ENCODE assay signal across 9 cellular contexts in the genomic region with DNA sequence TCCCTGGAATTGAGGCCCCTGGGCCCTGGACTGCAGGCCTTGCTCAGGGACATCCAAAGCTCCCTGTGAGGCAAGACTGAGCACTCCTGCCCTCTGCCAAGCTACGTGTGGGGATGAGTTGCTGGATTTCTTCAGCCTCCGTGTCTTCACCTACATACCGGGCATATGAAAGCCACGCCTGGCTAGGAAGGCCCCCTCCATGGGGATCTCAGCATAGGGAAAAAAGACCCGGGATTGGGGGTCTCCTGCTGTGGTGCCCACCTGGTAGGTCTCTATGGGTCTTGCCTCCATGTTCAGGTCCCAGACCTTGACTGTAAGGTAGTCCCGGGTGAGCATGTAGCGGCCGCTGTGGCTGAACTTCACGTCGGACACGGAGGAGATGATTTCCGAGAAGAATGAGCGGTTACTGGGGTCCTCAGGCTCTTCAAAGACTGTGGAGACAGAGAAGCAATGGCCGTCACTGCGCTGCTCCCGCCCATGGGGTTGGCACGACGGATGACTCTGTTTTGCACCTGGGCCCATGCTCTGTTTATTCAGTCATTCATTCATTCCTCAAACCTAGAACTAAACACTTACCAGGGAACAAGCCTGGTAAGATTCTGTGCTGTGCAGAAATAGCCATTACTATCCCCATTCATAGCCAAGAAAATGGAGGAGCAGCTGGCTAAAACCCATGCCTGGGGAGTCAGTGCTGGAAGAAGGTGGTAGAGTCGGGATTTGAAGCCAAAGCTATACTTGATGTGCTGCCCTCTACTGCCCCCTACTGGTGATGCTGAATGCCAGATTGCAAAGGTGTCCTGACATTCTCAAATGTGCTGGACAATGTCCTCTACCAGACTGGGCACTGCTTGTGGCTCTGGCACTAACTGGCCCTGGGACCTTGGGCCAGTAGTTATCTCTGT.
DNase-seq lines count a peak whose midpoint lies in the region; ATAC-seq, FAIRE-seq and TF ChIP-seq lines count a peak whose summit lies in the region.
"Had no signal": no experiment of that assay in that cellular context is flagged by ENCODE, and none has a peak within 500 bp of the region (broad histone marks: within the 10 kb centered on the region; RNA-seq: fewer than 3 reads in every experiment).

No MANE protein-coding gene starts in this region.

- in situ Hi-C loops in brain microvascular endothelial cell (cut with HindIII; ENCODE audit: low pct_ligation_motif_present, low sequenced_read_pairs) = no loop called here

- no peak overlapping the region for H3K27ac Mint-ChIP-seq in activated CD4-positive, alpha-beta T cell treated with anti-CD3 and anti-CD28 coated beads, Interleukin-2, amount 10 ng/mL, durations not matched to agents 7 days and 5 days
- H3K27ac Mint-ChIP-seq in HFFc6 = no peak overlapping the region

- H3K9me3 Mint-ChIP-seq in activated CD4-positive, alpha-beta T cell treated with anti-CD3 and anti-CD28 coated beads, Interleukin-2, amount 10 ng/mL, durations not matched to agents 7 days and 5 days = peaks cover 3% of the 10 kb centered on the region
- no peaks in the 10 kb centered on the region for H3K9me3 Mint-ChIP-seq in HFFc6

- H3K4me1 Mint-ChIP-seq in activated CD4-positive, alpha-beta T cell treated with anti-CD3 and anti-CD28 coated beads, Interleukin-2, amount 10 ng/mL, durations not matched to agents 7 days and 5 days = peaks cover 14% of the 10 kb centered on the region
- H3K4me1 Mint-ChIP-seq in HFFc6 (ENCODE audit: low read depth) = no peaks in the 10 kb centered on the region

- H3K9me3 ChIP-seq in neutrophil = no peaks in the 10 kb centered on the region

- POLR2A ChIA-PET in activated CD4-positive, alpha-beta T cell treated with anti-CD3 and anti-CD28 coated beads, Interleukin-2, amount 10 ng/mL, durations not matched to agents 7 days and 5 days (lab: Charles Lee) = no interaction called here

- H3K4me3 ChIP-seq in brain microvascular endothelial cell (ENCODE audit: low read depth, low read length) (no peak overlapping the region), neutrophil (ENCODE audit: low read depth in 1 of 2, low read length in 1 of 2) (no peak overlapping the region)

- H3K4me3 Mint-ChIP-seq in activated CD4-positive, alpha-beta T cell treated with anti-CD3 and anti-CD28 coated beads, Interleukin-2, amount 10 ng/mL, durations not matched to agents 7 days and 5 days = no peak overlapping the region
- H3K4me3 Mint-ChIP-seq in HFFc6 = no peak overlapping the region

- TF ChIP-seq CTCF in HFFc6 (IDR thresholded peaks at IDR 0.05) (peak; percentile 82), brain microvascular endothelial cell (IDR thresholded peaks at IDR 0.05; ENCODE audit: low read depth, low read length, missing control alignments) (peak; percentile 75), neutrophil (IDR thresholded peaks at IDR 0.05) (peak; percentile 43)

- DNase-seq in activated CD4-positive, alpha-beta T cell treated with anti-CD3 and anti-CD28 coated beads, Interleukin-2, amount 10 ng/mL, durations not matched to agents 7 days and 5 days = peak; percentile 27
- DNase-seq in activated CD4-positive, alpha-beta T cell treated with anti-CD3 and anti-CD28 coated beads, Interleukin-2, amount 50 U/mL, for 1 hour = no peak
- no peak for DNase-seq in HFFc6
- no peak for DNase-seq in brain microvascular endothelial cell
- no peak for DNase-seq in anterior cingulate cortex (lab: John Stamatoyannopoulos, UW)
- no peak for DNase-seq in H54 (ENCODE audit: insufficient read length, low spot score)
- DNase-seq: NCI-H2081 had no signal

- no peak for ATAC-seq in GM21381 (IDR thresholded peaks at IDR 0.05; ENCODE audit: unreplicated experiment)

- FAIRE-seq in H54 (lab: Jason Lieb, UNC) = no peak

- CTCF ChIA-PET in activated CD4-positive, alpha-beta T cell treated with anti-CD3 and anti-CD28 coated beads, Interleukin-2, amount 10 ng/mL, durations not matched to agents 7 days and 5 days (lab: Charles Lee) = interaction anchor here (3.3 to 3.7 kb wide), 2 partner anchors 10 to 80 kb away, joined by 14 to 19 read pairs; no protein-coding TSS in a partner anchor

- no peaks in the 10 kb centered on the region for H3K4me1 ChIP-seq in neutrophil (ENCODE audit: control insufficient read depth in 1 of 2, insufficient read depth in 1 of 2, low read depth in 1 of 2, low read length in 1 of 2)

- H3K27me3 ChIP-seq in brain microvascular endothelial cell (replicated peaks) (peaks cover 5% of the 10 kb centered on the region), neutrophil (peaks cover 29% of the 10 kb centered on the region)

- no peak overlapping the region for H3K27ac ChIP-seq in brain microvascular endothelial cell
- H3K27ac ChIP-seq in neutrophil = no peak overlapping the region

- TF ChIP-seq POLR2A in H54 (IDR thresholded peaks at IDR 0.05; ENCODE audit: low read depth, low read length) = no peak

- no peaks in the 10 kb centered on the region for H3K36me3 ChIP-seq in brain microvascular endothelial cell (replicated peaks)
- no peaks in the 10 kb centered on the region for H3K36me3 ChIP-seq in neutrophil

- peaks cover 22% of the 10 kb centered on the region for H3K27me3 Mint-ChIP-seq in activated CD4-positive, alpha-beta T cell treated with anti-CD3 and anti-CD28 coated beads, Interleukin-2, amount 10 ng/mL, durations not matched to agents 7 days and 5 days
- peaks cover 19% of the 10 kb centered on the region for H3K27me3 Mint-ChIP-seq in HFFc6 (ENCODE audit: insufficient read depth)

- H3K36me3 Mint-ChIP-seq in activated CD4-positive, alpha-beta T cell treated with anti-CD3 and anti-CD28 coated beads, Interleukin-2, amount 10 ng/mL, durations not matched to agents 7 days and 5 days (ENCODE audit: low read depth) = no peaks in the 10 kb centered on the region
- no peaks in the 10 kb centered on the region for H3K36me3 Mint-ChIP-seq in HFFc6 (ENCODE audit: low read depth)
